8 cellular contexts compared by ENCODE assay signal in genomic region chr11:73376803-73377629, GRCh38. TPM values are rescaled to one million over a fixed set of nuclear protein-coding genes. Genes with fewer than 3 reads are reported as not detected.
DNase-seq lines count a peak whose midpoint lies in the region; ATAC-seq and TF ChIP-seq lines count a peak whose summit lies in the region.

No MANE protein-coding gene starts in this region.

- H3K36me3 ChIP-seq in BE2C (no peaks in the 10 kb centered on the region), HUES48 (ENCODE audit: control insufficient read depth, insufficient read depth, low read length) (no peaks in the 10 kb centered on the region), adipocyte (ENCODE audit: control insufficient read depth, insufficient read depth, low read length, severe bottlenecking) (no peaks in the 10 kb centered on the region), left ventricle myocardium inferior (no peaks in the 10 kb centered on the region)

- no peak for ATAC-seq in HG03457 (IDR thresholded peaks at IDR 0.05; ENCODE audit: unreplicated experiment)

- H3K9ac ChIP-seq in HUES48 (ENCODE audit: low read depth, low read length) (no peak overlapping the region; the same call in 1 of the 2 replicates), adipocyte (ENCODE audit: low read length) (peak overlapping the region; percentile 85)

- 0 out of 2 replicates have a peak, but pooled peaks cover 3% of the 10 kb centered on the region for H3K4me1 ChIP-seq in BE2C
- peaks cover 9% of the 10 kb centered on the region; the same call in 1 of the 2 replicates for H3K4me1 ChIP-seq in HUES48 (ENCODE audit: control insufficient read depth, insufficient read depth, low read length)
- peaks cover 12% of the 10 kb centered on the region for H3K4me1 ChIP-seq in adipocyte (ENCODE audit: control insufficient read depth, insufficient read depth, low read length)
- H3K4me1 ChIP-seq in left ventricle myocardium inferior: peaks cover 70% of the 10 kb centered on the region

- no peaks in the 10 kb centered on the region for H3K9me3 ChIP-seq in BE2C
- no peaks in the 10 kb centered on the region for H3K9me3 ChIP-seq in HUES48 (ENCODE audit: control insufficient read depth, insufficient read depth, low read length)
- H3K9me3 ChIP-seq in adipocyte (ENCODE audit: control insufficient read depth, low read length): no peaks in the 10 kb centered on the region
- no peaks in the 10 kb centered on the region for H3K9me3 ChIP-seq in left ventricle myocardium inferior (replicated peaks)

- H3K27ac ChIP-seq in HUES48 (ENCODE audit: low read depth, low read length) (peak overlapping the region; percentile 62), left ventricle myocardium inferior (replicated peaks) (peak overlapping the region; percentile 78)

- intact Hi-C loops in left ventricle myocardium inferior (cut with micrococcal nuclease): no loop called here

- peak overlapping the region; percentile 76 for H3K4me3 ChIP-seq in BE2C (ENCODE audit: low read depth, low read length)
- peak overlapping the region; percentile 71 for H3K4me3 ChIP-seq in HUES48 (ENCODE audit: low read depth, low read length)
- H3K4me3 ChIP-seq in adipocyte (ENCODE audit: low read length): peak overlapping the region; percentile 89
- H3K4me3 ChIP-seq in left ventricle myocardium inferior: peak overlapping the region; percentile 92

- TF ChIP-seq CTCF in BE2C (IDR thresholded peaks at IDR 0.05; ENCODE audit: low read depth, low read length): no peak
- no peak for TF ChIP-seq CTCF in left ventricle myocardium inferior (IDR thresholded peaks at IDR 0.05; ENCODE audit: borderline replicate concordance)

- H3K27me3 ChIP-seq in BE2C: no peaks in the 10 kb centered on the region
- H3K27me3 ChIP-seq in HUES48 (ENCODE audit: control insufficient read depth, insufficient read depth, low read length): peaks cover 8% of the 10 kb centered on the region
- H3K27me3 ChIP-seq in adipocyte (replicated peaks; ENCODE audit: control insufficient read depth, insufficient read depth, low read length): no peaks in the 10 kb centered on the region
- H3K27me3 ChIP-seq in left ventricle myocardium inferior (ENCODE audit: low read depth): no peaks in the 10 kb centered on the region

- DNase-seq in BE2C (peak; percentile 35), GM19240 (ENCODE audit: insufficient read length, low spot score) (peak; percentile 54), SW 1271 (lab: John Stamatoyannopoulos, UW) (peak; percentile 53 to 72), adipocyte (ENCODE audit: low read depth) (peak; percentile 68), left ventricle myocardium inferior (peak; percentile 45), putamen (ENCODE audit: low spot score) (peak; percentile 40)

RNA-seq across cellular contexts. Expression of gene RELT, which starts 0.8 kb away (rescaled TPM):
- 7.5 TPM for polyA plus RNA-seq in BE2C (2012; ENCODE audit: insufficient read depth, insufficient read length, low read depth)
- total RNA-seq in left ventricle myocardium inferior: 1.6 TPM
